Comparison of ENCODE assay signal across 12 cellular contexts in genomic region chr13:79108914-79109643, GRCh38.
A peak's percentile ranks its signal among the peaks of the same experiment; 100 is the strongest.
DNase-seq lines count a peak whose midpoint lies in the region; ATAC-seq and TF ChIP-seq lines count a peak whose summit lies in the region.
"Had no signal": no experiment of that assay in that cellular context is flagged by ENCODE, and none has a peak within 500 bp of the region (broad histone marks: within the 10 kb centered on the region; RNA-seq: fewer than 3 reads in every experiment).

No MANE protein-coding gene starts in this region.

- no peak for TF ChIP-seq CTCF in foreskin fibroblast (IDR thresholded peaks at IDR 0.05; ENCODE audit: low read depth, low read length)

- H3K36me3 ChIP-seq in H7 (replicated peaks; ENCODE audit: control insufficient read depth, insufficient read depth, low read length): no peaks in the 10 kb centered on the region

- H3K27me3 ChIP-seq in H7 (ENCODE audit: control insufficient read depth, insufficient read depth, low read length): no peaks in the 10 kb centered on the region

- DNase-seq in NCI-H69 (lab: John Stamatoyannopoulos, UW): peak; percentile 65
- DNase-seq in stimulated activated CD4-positive, alpha-beta T cell treated with anti-CD3 and anti-CD28 coated beads, Interleukin-4, amount 100 ng/mL, for 24 hours: no peak
- no peak for DNase-seq in foreskin fibroblast
- no peak for DNase-seq in H7
- no peak for DNase-seq in stimulated activated CD4-positive, alpha-beta T cell treated with anti-CD3 and anti-CD28 coated beads, Interleukin-1b, Interleukin-23, amount 100 ng/mL, for 48 hours
- DNase-seq: activated CD8-positive, alpha-beta memory T cell treated with anti-CD3 and anti-CD28 coated beads, Interleukin-2, amount 10 ng/mL, durations not matched to agents 7 days and 5 days; KBM-7; mesendoderm; stimulated activated naive CD4-positive, alpha-beta T cell treated with Interleukin-2 at 50 U/mL for 16 hours had no signal

- H3K4me3 ChIP-seq in foreskin fibroblast (ENCODE audit: low read depth in 1 of 2, low read length in 2 of 2) (no peak overlapping the region), H7 (ENCODE audit: insufficient read depth, low read depth, low read length) (no peak overlapping the region)

- ATAC-seq in GM18511 (IDR thresholded peaks at IDR 0.05; ENCODE audit: unreplicated experiment) (peak; percentile 89), GM21526 (IDR thresholded peaks at IDR 0.05; ENCODE audit: low FRiP score, unreplicated experiment) (peak; percentile 84), HG03469 (IDR thresholded peaks at IDR 0.05; ENCODE audit: unreplicated experiment) (peak; percentile 65)
- ATAC-seq: activated CD8-positive, alpha-beta memory T cell treated with anti-CD3 and anti-CD28 coated beads, Interleukin-2, amount 10 ng/mL, durations not matched to agents 7 days and 5 days had no signal
